In the genomic region with DNA sequence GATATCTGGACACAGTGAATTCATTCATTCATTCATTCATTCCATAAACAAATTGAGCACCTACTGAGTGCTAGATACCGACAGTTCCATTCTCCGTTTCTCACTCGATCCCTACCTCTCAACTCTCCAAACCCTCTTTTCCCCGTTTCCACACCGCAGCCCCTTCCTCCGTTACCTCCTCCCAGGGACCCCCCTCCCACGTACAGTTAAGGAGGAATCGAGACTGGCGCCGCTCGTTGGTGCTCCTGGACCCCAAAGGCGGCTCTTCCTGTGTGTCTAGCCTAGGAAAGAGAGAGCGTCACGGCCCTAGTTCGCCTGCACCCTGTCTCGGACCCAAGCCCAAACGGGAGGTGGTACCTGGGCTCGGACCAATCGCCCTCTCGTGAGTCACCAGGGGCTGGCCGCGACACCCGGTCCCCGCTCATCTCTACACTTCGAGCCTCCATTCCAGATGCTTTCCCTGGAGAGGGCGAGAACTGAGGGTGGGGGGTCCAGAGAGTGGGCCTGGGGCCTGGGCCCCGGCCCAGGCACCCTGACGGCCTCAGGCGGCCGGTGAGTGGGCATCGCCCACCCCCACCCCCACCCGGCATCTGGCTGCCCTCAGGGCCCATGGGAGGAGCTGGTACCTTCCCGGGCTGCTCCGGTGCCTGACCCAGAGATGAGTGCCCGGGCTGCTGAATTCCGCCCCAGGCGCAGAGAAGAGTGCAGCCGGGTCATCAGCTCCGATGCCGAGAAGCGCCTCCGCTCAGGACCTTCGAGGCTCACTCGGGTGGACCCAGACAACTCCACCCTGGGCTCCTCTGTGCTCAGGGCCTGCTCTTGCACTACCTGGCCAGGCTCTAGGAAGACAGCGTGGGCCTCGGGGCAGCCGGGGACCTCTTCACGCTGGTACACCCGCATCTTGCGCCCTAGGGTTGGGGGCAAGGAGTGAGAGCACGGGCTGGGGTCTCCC, we compare ENCODE assay signal across 8 cellular contexts. TPM values are rescaled to one million over a fixed set of nuclear protein-coding genes. Genes with fewer than 3 reads are reported as not detected.
DNase-seq lines count a peak whose midpoint lies in the region; ATAC-seq and TF ChIP-seq lines count a peak whose summit lies in the region.

No MANE protein-coding gene starts in this region.

- H3K4me3 ChIP-seq in kidney epithelial cell (ENCODE audit: low read depth, low read length) (peak overlapping the region; percentile 50), thyroid gland (replicated peaks in 1 of 3) (peak overlapping the region in 1 of 3 donors; percentile 43)

- no peaks in the 10 kb centered on the region for H3K9me3 Mint-ChIP-seq in activated T-helper 2 cell treated with anti-CD3 and anti-CD28 coated beads, Interferon-gamma antibody, Interleukin-2, Interleukin-4, amounts not matched to agents 10 μg/mL and 5 μg/mL and 100 μg/mL, durations not matched to agents 14 hours and 24 hours and 36 hours

- no peaks in the 10 kb centered on the region for H3K9me3 ChIP-seq in thyroid gland

- intact Hi-C loops in activated T-helper 2 cell treated with anti-CD3 and anti-CD28 coated beads, Interferon-gamma antibody, Interleukin-2, Interleukin-4, amounts not matched to agents 10 μg/mL and 5 μg/mL and 100 μg/mL, durations not matched to agents 14 hours and 24 hours and 36 hours (cut with micrococcal nuclease), result loop anchor here (1.0 to 2.0 kb wide), 2 partner anchors 10 to 145 kb away; partner anchors contain the start of gene FBXO42
- intact Hi-C loops in thyroid gland (cut with DNase I), result no loop called here

- peaks cover 3% of the 10 kb centered on the region for H3K4me1 Mint-ChIP-seq in activated T-helper 2 cell treated with anti-CD3 and anti-CD28 coated beads, Interferon-gamma antibody, Interleukin-2, Interleukin-4, amounts not matched to agents 10 μg/mL and 5 μg/mL and 100 μg/mL, durations not matched to agents 14 hours and 24 hours and 36 hours (ENCODE audit: low read depth)

- TF ChIP-seq POLR2A in thyroid gland (IDR thresholded peaks at IDR 0.05), result no peak

- no peak for TF ChIP-seq CTCF in kidney epithelial cell (IDR thresholded peaks at IDR 0.05; ENCODE audit: insufficient read depth, low read length, poor library complexity, severe bottlenecking)
- TF ChIP-seq CTCF in thyroid gland (IDR thresholded peaks at IDR 0.05), result no peak

- 47 to 55% methylated on average over 23 to 31 of the region's 51 CpGs for WGBS in thyroid gland, 2 donors

- no peak for ATAC-seq in HG02840 (IDR thresholded peaks at IDR 0.05; ENCODE audit: low FRiP score, unreplicated experiment)

- no peaks in the 10 kb centered on the region for H3K27me3 Mint-ChIP-seq in activated T-helper 2 cell treated with anti-CD3 and anti-CD28 coated beads, Interferon-gamma antibody, Interleukin-2, Interleukin-4, amounts not matched to agents 10 μg/mL and 5 μg/mL and 100 μg/mL, durations not matched to agents 14 hours and 24 hours and 36 hours (ENCODE audit: low read depth)

- H3K36me3 ChIP-seq in kidney epithelial cell (ENCODE audit: control insufficient read depth, insufficient read depth, low read length), result no peaks in the 10 kb centered on the region
- H3K36me3 ChIP-seq in thyroid gland, result no peaks in the 10 kb centered on the region

- H3K36me3 Mint-ChIP-seq in activated T-helper 2 cell treated with anti-CD3 and anti-CD28 coated beads, Interferon-gamma antibody, Interleukin-2, Interleukin-4, amounts not matched to agents 10 μg/mL and 5 μg/mL and 100 μg/mL, durations not matched to agents 14 hours and 24 hours and 36 hours (ENCODE audit: low read depth), result no peaks in the 10 kb centered on the region

- peak overlapping the region; percentile 83 for H3K4me3 Mint-ChIP-seq in activated T-helper 2 cell treated with anti-CD3 and anti-CD28 coated beads, Interferon-gamma antibody, Interleukin-2, Interleukin-4, amounts not matched to agents 10 μg/mL and 5 μg/mL and 100 μg/mL, durations not matched to agents 14 hours and 24 hours and 36 hours (ENCODE audit: low read depth)

- H3K27me3 ChIP-seq in kidney epithelial cell (ENCODE audit: control insufficient read depth, insufficient read depth, low read length) (no peaks in the 10 kb centered on the region), thyroid gland (no peaks in the 10 kb centered on the region)

- H3K4me1 ChIP-seq in thyroid gland, result peaks cover 37 to 49% of the 10 kb centered on the region in 2 donors

- peak overlapping the region; percentile 93 for H3K27ac Mint-ChIP-seq in activated T-helper 2 cell treated with anti-CD3 and anti-CD28 coated beads, Interferon-gamma antibody, Interleukin-2, Interleukin-4, amounts not matched to agents 10 μg/mL and 5 μg/mL and 100 μg/mL, durations not matched to agents 14 hours and 24 hours and 36 hours

- peak overlapping the region; percentile 70 to 94 (median 93) for H3K27ac ChIP-seq in thyroid gland

- DNase-seq in activated CD8-positive, alpha-beta memory T cell treated with anti-CD3 and anti-CD28 coated beads for 24 hours, result peak; percentile 64
- DNase-seq in activated CD8-positive, alpha-beta memory T cell treated with anti-CD3 and anti-CD28 coated beads, Interleukin-2, amount 50 U/mL, for 4 hours, result no peak
- DNase-seq in activated T-helper 2 cell treated with anti-CD3 and anti-CD28 coated beads, Interferon-gamma antibody, Interleukin-2, Interleukin-4, amounts not matched to agents 10 μg/mL and 5 μg/mL and 100 μg/mL, durations not matched to agents 14 hours and 24 hours and 36 hours (ENCODE audit: low spot score), result no peak
- no peak for DNase-seq in kidney epithelial cell (ENCODE audit: low read depth)
- no peak for DNase-seq in thyroid gland
- no peak for DNase-seq in SW 1271 (lab: John Stamatoyannopoulos, UW)
- DNase-seq in NCI-H2171 (lab: John Stamatoyannopoulos, UW), result no peak

RNA-seq across cellular contexts. Expression of gene ARHGEF19, which starts 4.9 kb away (rescaled TPM):
- 6.4 and 7.5 TPM in 2 replicates for total RNA-seq in activated T-helper 2 cell treated with anti-CD3 and anti-CD28 coated beads, Interferon-gamma antibody, Interleukin-2, Interleukin-4, amounts not matched to agents 10 μg/mL and 5 μg/mL and 100 μg/mL, durations not matched to agents 14 hours and 24 hours and 36 hours
- total RNA-seq in kidney epithelial cell, result 2.7 and 5.6 TPM in 2 replicates
- total RNA-seq in thyroid gland, result 10 to 100 TPM; 11.9 to 32.3 (median 17.5) TPM

RNA-seq across cellular contexts. Expression of gene CPLANE2, which starts 29.4 kb away (rescaled TPM):
- total RNA-seq in activated T-helper 2 cell treated with anti-CD3 and anti-CD28 coated beads, Interferon-gamma antibody, Interleukin-2, Interleukin-4, amounts not matched to agents 10 μg/mL and 5 μg/mL and 100 μg/mL, durations not matched to agents 14 hours and 24 hours and 36 hours, result 3.2 and 3.9 TPM in 2 replicates
- total RNA-seq in kidney epithelial cell (3.5 and 7.6 TPM in 2 replicates), thyroid gland (10 to 100 TPM in 3 of 4 donors, 1 to 10 TPM in 1; 4.3 to 21.8 (median 15.3) TPM)

RNA-seq across cellular contexts. Expression of gene EPHA2, which starts 51.7 kb away (rescaled TPM):
- not detected in 2 replicates for total RNA-seq in activated T-helper 2 cell treated with anti-CD3 and anti-CD28 coated beads, Interferon-gamma antibody, Interleukin-2, Interleukin-4, amounts not matched to agents 10 μg/mL and 5 μg/mL and 100 μg/mL, durations not matched to agents 14 hours and 24 hours and 36 hours
- total RNA-seq in kidney epithelial cell, result 211 and 234 TPM in 2 replicates
- 10 to 100 TPM; 22.3 to 53.2 (median 29.3) TPM for total RNA-seq in thyroid gland

Comparison
In these comparisons a context has a peak if more than half of its experiments do, and no peak if none do; other contexts are left out.
1. RNA of gene EPHA2, which starts 51.7 kb away (total RNA-seq): 211 to 234 TPM in kidney epithelial cell and 22.3 to 53.2 TPM in thyroid gland; not detected in activated T-helper 2 cell treated with anti-CD3 and anti-CD28 coated beads, Interferon-gamma antibody, Interleukin-2, Interleukin-4, amounts not matched to agents 10 μg/mL and 5 μg/mL and 100 μg/mL, durations not matched to agents 14 hours and 24 hours and 36 hours; every median in the first group is over 10 times any median in the second.